ENCODE assay signal across 25 cellular contexts in the genomic region with DNA sequence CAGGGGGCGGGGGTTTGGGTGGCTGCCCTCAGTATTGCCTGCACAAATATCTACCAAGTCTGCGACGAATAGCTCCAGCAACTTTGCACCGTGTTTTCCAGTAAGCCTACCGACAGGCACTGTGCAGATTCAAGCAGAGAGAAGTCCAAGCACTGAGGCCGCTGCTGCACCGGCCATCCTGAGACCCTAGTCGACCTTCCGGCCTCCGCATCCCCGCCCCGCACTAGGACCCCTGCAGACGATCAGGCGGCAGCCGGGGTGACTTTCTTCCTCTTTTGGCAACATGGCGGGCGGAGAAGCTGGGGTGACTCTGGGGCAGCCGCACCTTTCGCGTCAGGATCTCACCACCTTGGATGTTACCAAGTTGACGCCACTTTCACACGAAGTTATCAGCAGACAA.
"Had no signal": no experiment of that assay in that cellular context is flagged by ENCODE, and none has a peak within 500 bp of the region (broad histone marks: within the 10 kb centered on the region; RNA-seq: fewer than 3 reads in every experiment).

Gene EIF2S3B (plus strand): TSS at position 271 of the 400 bp plus-strand sequence. CDS start 13 bp downstream, at position 284.

- ATAC-seq: activated CD8-positive, alpha-beta memory T cell treated with anti-CD3 and anti-CD28 coated beads, Interleukin-2, amount 10 ng/mL, durations not matched to agents 7 days and 5 days; SK-N-SH treated with all-trans-retinoic acid at 6 μM for 48 hours had no signal

- H3K36me3 ChIP-seq: brain microvascular endothelial cell, cardiac muscle cell, Peyer's patch, SJSA1 had no signal

- H3K4me1 ChIP-seq: Peyer's patch, SJSA1 had no signal

- H3K27ac ChIP-seq: brain microvascular endothelial cell, cardiac muscle cell, Peyer's patch, RWPE1, SJSA1 had no signal

- H3K4me3 ChIP-seq: cardiac muscle cell, Peyer's patch, SJSA1 had no signal

- DNase-seq: activated B cell treated with CpG ODN at 0.5 μM for 24 hours; activated CD4-positive, alpha-beta T cell treated with anti-CD3 and anti-CD28 coated beads for 1 hour; activated CD4-positive, alpha-beta T cell treated with anti-CD3 and anti-CD28 coated beads, Interleukin-2, amount 10 ng/mL, durations not matched to agents 24 days and 14 days; activated CD4-positive, alpha-beta T cell treated with anti-CD3 and anti-CD28 coated beads, Interleukin-2, amount 50 U/mL, for 48 hours; activated CD8-positive, alpha-beta memory T cell treated with anti-CD3 and anti-CD28 coated beads, Interleukin-2, amount 10 ng/mL, durations not matched to agents 7 days and 5 days; activated effector memory CD4-positive, alpha-beta T cell treated with Interleukin-2 at 50 U/mL for 16 hours; activated naive CD4-positive, alpha-beta T cell; activated T-cell treated with anti-CD3 and anti-CD28 coated beads, Interleukin-2, amount 50 U/mL, for 24 hours; amygdala; brain microvascular endothelial cell; Karpas-422; MM.1S; NCI-H1105 treated with DMSO at 0.1 percent for 48 hours; NCI-H146; NCI-H187 treated with DMSO at 0.1 percent for 48 hours; NCI-H2081 treated with DMSO at 0.1 percent for 48 hours; NCI-H446; NCI-H524; Peyer's patch; Right ventricle myocardium superior; SW 1271 had no signal

- H3K9me3 ChIP-seq: Peyer's patch, SJSA1 had no signal

- H3K27me3 ChIP-seq: brain microvascular endothelial cell, cardiac muscle cell, Peyer's patch had no signal
